ENCODE assay signal across 14 cellular contexts in genomic region chr6:28407401-28407800, GRCh38. TPM values are rescaled to one million over a fixed set of nuclear protein-coding genes. Genes with fewer than 3 reads are reported as not detected.
DNase-seq lines count a peak whose midpoint lies in the region; ATAC-seq lines count a peak whose summit lies in the region.
"Had no signal": no experiment of that assay in that cellular context is flagged by ENCODE, and none has a peak within 500 bp of the region (broad histone marks: within the 10 kb centered on the region; RNA-seq: fewer than 3 reads in every experiment).

No MANE protein-coding gene starts in this region.

- no peak overlapping the region for H3K4me3 Mint-ChIP-seq in activated naive CD8-positive, alpha-beta T cell treated with anti-CD3 and anti-CD28 coated beads for 36 hours
- no peak overlapping the region for H3K4me3 Mint-ChIP-seq in stimulated activated effector memory CD8-positive, alpha-beta T cell treated with anti-CD3 and anti-CD28 coated beads, Interleukin-12 subunit alpha, Interleukin-12 subunit beta, amount 100 ng/mL, for 72 hours
- H3K4me3 Mint-ChIP-seq: B cell; CD4-positive, alpha-beta T cell had no signal

- H3K27me3 Mint-ChIP-seq in activated naive CD8-positive, alpha-beta T cell treated with anti-CD3 and anti-CD28 coated beads for 36 hours, result peaks cover 62% of the 10 kb centered on the region

- peaks cover 15% of the 10 kb centered on the region for H3K4me1 Mint-ChIP-seq in activated naive CD8-positive, alpha-beta T cell treated with anti-CD3 and anti-CD28 coated beads for 36 hours
- H3K4me1 Mint-ChIP-seq in stimulated activated effector memory CD8-positive, alpha-beta T cell treated with anti-CD3 and anti-CD28 coated beads, Interleukin-12 subunit alpha, Interleukin-12 subunit beta, amount 100 ng/mL, for 72 hours, result peaks cover 6% of the 10 kb centered on the region
- H3K4me1 Mint-ChIP-seq: B cell had no signal

- no peaks in the 10 kb centered on the region for H3K9me3 Mint-ChIP-seq in activated naive CD4-positive, alpha-beta T cell treated with anti-CD3 and anti-CD28 coated beads, Interleukin-2, amount 50 U/mL, for 72 hours
- no peaks in the 10 kb centered on the region for H3K9me3 Mint-ChIP-seq in activated naive CD8-positive, alpha-beta T cell treated with anti-CD3 and anti-CD28 coated beads for 36 hours
- H3K9me3 Mint-ChIP-seq in stimulated activated effector memory CD8-positive, alpha-beta T cell treated with anti-CD3 and anti-CD28 coated beads, Interleukin-12 subunit alpha, Interleukin-12 subunit beta, amount 100 ng/mL, for 72 hours, result no peaks in the 10 kb centered on the region

- H3K36me3 Mint-ChIP-seq in activated naive CD4-positive, alpha-beta T cell treated with anti-CD3 and anti-CD28 coated beads, Interleukin-2, amount 50 U/mL, for 72 hours, result peaks cover 0 to 7% of the 10 kb centered on the region in 2 donors
- peaks cover 2% of the 10 kb centered on the region for H3K36me3 Mint-ChIP-seq in activated naive CD8-positive, alpha-beta T cell treated with anti-CD3 and anti-CD28 coated beads for 36 hours
- H3K36me3 Mint-ChIP-seq in stimulated activated effector memory CD8-positive, alpha-beta T cell treated with anti-CD3 and anti-CD28 coated beads, Interleukin-12 subunit alpha, Interleukin-12 subunit beta, amount 100 ng/mL, for 72 hours, result no peaks in the 10 kb centered on the region

- no peak for DNase-seq in activated naive CD4-positive, alpha-beta T cell treated with anti-CD3 and anti-CD28 coated beads, Interleukin-2, amount 50 U/mL, for 72 hours (ENCODE audit: low spot score in 2 of 2)
- no peak for DNase-seq in activated naive CD4-positive, alpha-beta T cell treated with Interleukin-2 at 50 U/mL for 16 hours
- DNase-seq in activated naive CD8-positive, alpha-beta T cell treated with anti-CD3 and anti-CD28 coated beads for 36 hours, result no peak
- DNase-seq in stimulated activated effector memory CD8-positive, alpha-beta T cell treated with anti-CD3 and anti-CD28 coated beads, Interleukin-12 subunit alpha, Interleukin-12 subunit beta, amount 100 ng/mL, for 72 hours (ENCODE audit: low spot score in 2 of 2), result no peak
- DNase-seq in NCI-H510A (lab: John Stamatoyannopoulos, UW), result no peak
- DNase-seq in NCI-H2107 (lab: John Stamatoyannopoulos, UW), result no peak
- no peak for DNase-seq in DMS153 (lab: John Stamatoyannopoulos, UW)
- DNase-seq: C1 segment of cervical spinal cord; Calu3; CD4-positive, alpha-beta T cell; DMS 273 treated with DMSO at 0.1 percent for 48 hours; DMS79 treated with DMSO at 0.1 percent for 48 hours; EL had no signal

- peak; percentile 23 to 80 for ATAC-seq in activated naive CD4-positive, alpha-beta T cell treated with anti-CD3 and anti-CD28 coated beads, Interleukin-2, amount 50 U/mL, for 72 hours
- peak; percentile 28 for ATAC-seq in stimulated activated effector memory CD8-positive, alpha-beta T cell treated with anti-CD3 and anti-CD28 coated beads, Interleukin-12 subunit alpha, Interleukin-12 subunit beta, amount 100 ng/mL, for 72 hours

- H3K27ac Mint-ChIP-seq in activated naive CD4-positive, alpha-beta T cell treated with anti-CD3 and anti-CD28 coated beads, Interleukin-2, amount 50 U/mL, for 72 hours, result no peak overlapping the region
- peak overlapping the region; percentile 11 for H3K27ac Mint-ChIP-seq in activated naive CD8-positive, alpha-beta T cell treated with anti-CD3 and anti-CD28 coated beads for 36 hours
- H3K27ac Mint-ChIP-seq in stimulated activated effector memory CD8-positive, alpha-beta T cell treated with anti-CD3 and anti-CD28 coated beads, Interleukin-12 subunit alpha, Interleukin-12 subunit beta, amount 100 ng/mL, for 72 hours, result no peak overlapping the region
- H3K27ac Mint-ChIP-seq: B cell; CD4-positive, alpha-beta T cell had no signal

RNA-seq across cellular contexts. Expression of gene ZSCAN12, which starts 7.9 kb away (rescaled TPM):
- 1 to 10 TPM; 4.8 to 6.0 TPM for total RNA-seq in activated naive CD4-positive, alpha-beta T cell treated with anti-CD3 and anti-CD28 coated beads, Interleukin-2, amount 50 U/mL, for 72 hours
- 1 to 10 TPM; 6.8 to 7.2 TPM for total RNA-seq in activated naive CD8-positive, alpha-beta T cell treated with anti-CD3 and anti-CD28 coated beads for 36 hours

RNA-seq across cellular contexts. Expression of gene ZSCAN23, which starts 35.9 kb away (rescaled TPM):
- total RNA-seq in activated naive CD4-positive, alpha-beta T cell treated with anti-CD3 and anti-CD28 coated beads, Interleukin-2, amount 50 U/mL, for 72 hours, result 1 to 10 TPM; 1.3 to 2.4 TPM
- total RNA-seq in activated naive CD8-positive, alpha-beta T cell treated with anti-CD3 and anti-CD28 coated beads for 36 hours, result 1 to 10 TPM; 1.3 to 1.6 TPM

RNA-seq across cellular contexts. Expression of gene ZKSCAN3, which starts 57.7 kb away (rescaled TPM):
- 1 to 10 TPM; 3.0 to 4.8 TPM for total RNA-seq in activated naive CD4-positive, alpha-beta T cell treated with anti-CD3 and anti-CD28 coated beads, Interleukin-2, amount 50 U/mL, for 72 hours
- 1 to 10 TPM; 1.8 TPM for total RNA-seq in activated naive CD8-positive, alpha-beta T cell treated with anti-CD3 and anti-CD28 coated beads for 36 hours
